1 cellular context compared by ENCODE assay signal in genomic region chr6:144989319-144990099, GRCh38.
TF ChIP-seq lines count a peak whose summit lies in the region.

No MANE protein-coding gene starts in this region.

TF ChIP-seq in IMR-90, 13 proteins besides CTCF, POLR2A, EP300 and RAD21:
- TF ChIP-seq ELK1 (IDR thresholded peaks at IDR 0.05; ENCODE audit: borderline replicate concordance, low read depth, low read length) (no peak), CEBPB (IDR thresholded peaks at IDR 0.05; ENCODE audit: low read depth, low read length) (0 out of 2 replicates have a peak, but pooled peaks have one; percentile 27)
